Comparison of ENCODE assay signal across 15 cellular contexts in genomic region chr1:29162476-29163138, GRCh38. TPM values are rescaled to one million over a fixed set of nuclear protein-coding genes. Genes with fewer than 3 reads are reported as not detected.
DNase-seq lines count a peak whose midpoint lies in the region; FAIRE-seq and TF ChIP-seq lines count a peak whose summit lies in the region.
"Had no signal": no experiment of that assay in that cellular context is flagged by ENCODE, and none has a peak within 500 bp of the region (broad histone marks: within the 10 kb centered on the region; RNA-seq: fewer than 3 reads in every experiment).

No MANE protein-coding gene starts in this region.

- no peaks in the 10 kb centered on the region for H3K9me3 Mint-ChIP-seq in nephron progenitor cell
- H3K9me3 Mint-ChIP-seq in activated naive CD8-positive, alpha-beta T cell treated with anti-CD3 and anti-CD28 coated beads for 36 hours, result no peaks in the 10 kb centered on the region

- no peaks in the 10 kb centered on the region for H3K27me3 Mint-ChIP-seq in nephron progenitor cell (ENCODE audit: low read depth, poor library complexity)
- H3K27me3 Mint-ChIP-seq in activated naive CD8-positive, alpha-beta T cell treated with anti-CD3 and anti-CD28 coated beads for 36 hours, result no peaks in the 10 kb centered on the region
- H3K27me3 Mint-ChIP-seq: activated naive CD8-positive, alpha-beta T cell had no signal

- peak overlapping the region; percentile 85 for H3K27ac Mint-ChIP-seq in nephron progenitor cell
- H3K27ac Mint-ChIP-seq in activated naive CD8-positive, alpha-beta T cell treated with anti-CD3 and anti-CD28 coated beads for 36 hours, result no peak overlapping the region
- H3K27ac Mint-ChIP-seq: activated naive CD8-positive, alpha-beta T cell had no signal

- no peak for FAIRE-seq in GM12892 (lab: Jason Lieb, UNC)

- no peak for TF ChIP-seq POLR2A in GM12892 (IDR thresholded peaks at IDR 0.05; ENCODE audit: low read depth, low read length)

- H3K4me3 ChIP-seq in fibroblast of the aortic adventitia (ENCODE audit: low read depth, low read length), result no peak overlapping the region
- H3K4me3 ChIP-seq: testis had no signal

- no peak overlapping the region for H3K4me3 Mint-ChIP-seq in nephron progenitor cell
- no peak overlapping the region for H3K4me3 Mint-ChIP-seq in activated naive CD8-positive, alpha-beta T cell treated with anti-CD3 and anti-CD28 coated beads for 36 hours
- H3K4me3 Mint-ChIP-seq: activated naive CD8-positive, alpha-beta T cell had no signal

- peaks cover 36% of the 10 kb centered on the region for H3K4me1 Mint-ChIP-seq in nephron progenitor cell
- peaks cover 35% of the 10 kb centered on the region for H3K4me1 Mint-ChIP-seq in activated naive CD8-positive, alpha-beta T cell treated with anti-CD3 and anti-CD28 coated beads for 36 hours

- peaks cover 73% of the 10 kb centered on the region for H3K36me3 Mint-ChIP-seq in nephron progenitor cell (ENCODE audit: low read depth)
- H3K36me3 Mint-ChIP-seq in activated naive CD8-positive, alpha-beta T cell treated with anti-CD3 and anti-CD28 coated beads for 36 hours, result peaks cover 29% of the 10 kb centered on the region

- TF ChIP-seq CTCF in fibroblast of the aortic adventitia (IDR thresholded peaks at IDR 0.05; ENCODE audit: insufficient read depth, low read length), result no peak
- TF ChIP-seq CTCF in nephron progenitor cell (IDR thresholded peaks at IDR 0.05), result no peak

- DNase-seq in AG20443 (ENCODE audit: low spot score) (peak; percentile 67), LHCN-M2 (ENCODE audit: low read depth) (peak; percentile 57), fibroblast of the aortic adventitia (ENCODE audit: low read depth) (peak; percentile 47), nephron progenitor cell (no peak), NOMO-1 treated with dmso at 0.1 percent for 144 hours (lab: John Stamatoyannopoulos, UW; ENCODE audit: unreplicated experiment) (no peak), GM12892 (ENCODE audit: insufficient read length) (no peak), DMS53 treated with DMSO at 0.1 percent for 48 hours (lab: John Stamatoyannopoulos, UW; ENCODE audit: unreplicated experiment) (no peak)
- DNase-seq in activated naive CD8-positive, alpha-beta T cell treated with anti-CD3 and anti-CD28 coated beads for 36 hours, result no peak
- DNase-seq: DMS79 treated with DMSO at 0.1 percent for 48 hours, hippocampal formation, NCI-H226, SK-N-SH, testis, WERI-Rb-1 had no signal

RNA-seq across cellular contexts. Expression of gene SRSF4, which starts 19.1 kb away (rescaled TPM):
- total RNA-seq in LHCN-M2 (2014; rRNA removed), result 51.9 and 55.9 TPM in 2 replicates
- 46.7 TPM for polyA plus RNA-seq in LHCN-M2 (2012)
- 35.2 and 44.4 TPM in 2 replicates for total RNA-seq in fibroblast of the aortic adventitia (ENCODE audit: low replicate concordance)
- 62.8 TPM for polyA plus RNA-seq in GM12892 (2012; ENCODE audit: missing spikeins)
- total RNA-seq in activated naive CD8-positive, alpha-beta T cell treated with anti-CD3 and anti-CD28 coated beads for 36 hours, result 100 to 1,000 TPM; 113 to 114 TPM

RNA-seq across cellular contexts. Expression of gene TMEM200B, which starts 38.9 kb away (rescaled TPM):
- total RNA-seq in LHCN-M2 (2014; rRNA removed) (0.13 and 0.17 TPM in 2 replicates), fibroblast of the aortic adventitia (ENCODE audit: low replicate concordance) (9.5 and 24.9 TPM in 2 replicates)
- polyA plus RNA-seq in LHCN-M2 (2012), result 0.10 TPM
- polyA plus RNA-seq in GM12892 (2012; ENCODE audit: missing spikeins), result 0.11 TPM
- under 1 TPM; 0.90 to 0.99 TPM for total RNA-seq in activated naive CD8-positive, alpha-beta T cell treated with anti-CD3 and anti-CD28 coated beads for 36 hours

Comparison
In these comparisons a context has a peak if more than half of its experiments do, and no peak if none do; other contexts are left out.
1. DNase-seq: peak in AG20443 (single experiment), LHCN-M2 (single experiment) and fibroblast of the aortic adventitia (single experiment); none in nephron progenitor cell (single experiment), NOMO-1 treated with dmso at 0.1 percent for 144 hours (single experiment), GM12892 (single experiment), DMS53 treated with DMSO at 0.1 percent for 48 hours (single experiment) and activated naive CD8-positive, alpha-beta T cell treated with anti-CD3 and anti-CD28 coated beads for 36 hours (single experiment).